ENCODE assay signal across 8 cellular contexts in the genomic region with DNA sequence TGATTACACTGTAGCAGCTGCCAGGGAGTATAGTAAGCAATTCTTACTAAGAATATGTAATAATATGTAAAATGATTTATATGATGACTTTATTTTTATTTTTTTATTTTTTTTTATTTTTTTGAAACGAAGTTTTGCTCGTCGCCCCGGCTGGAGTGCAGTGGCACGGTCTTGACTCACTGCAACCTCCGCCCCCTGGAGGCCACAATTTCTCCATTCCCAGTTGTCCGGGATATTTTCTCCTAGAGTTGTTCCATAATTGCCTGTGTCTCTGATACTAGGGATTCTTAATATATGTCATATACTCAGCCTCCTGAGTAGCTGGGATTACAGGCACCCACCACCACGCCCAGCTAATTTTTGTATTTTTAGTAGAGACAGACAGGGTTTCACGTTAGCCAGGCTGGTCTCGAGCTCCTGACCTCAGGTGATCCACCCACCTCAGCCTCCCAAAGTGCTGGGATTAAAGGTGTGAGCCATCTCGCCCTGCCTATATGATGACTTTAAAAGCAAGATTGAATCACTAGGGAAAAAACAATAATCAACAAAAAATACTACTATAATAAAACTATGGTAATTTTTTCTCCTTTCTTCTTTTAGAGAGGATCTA. TPM values are rescaled to one million over a fixed set of nuclear protein-coding genes. Genes with fewer than 3 reads are reported as not detected.
DNase-seq lines count a peak whose midpoint lies in the region; ATAC-seq, FAIRE-seq and TF ChIP-seq lines count a peak whose summit lies in the region.

No MANE protein-coding gene starts in this region.

- no peak for TF ChIP-seq POLR2A in prostate gland (IDR thresholded peaks at IDR 0.05)

- no peak overlapping the region for H3K27ac ChIP-seq in prostate gland

- in situ Hi-C loops in HAP-1 (cut with MboI; ENCODE audit: low sequenced_read_pairs): no loop called here

- intact Hi-C loops in prostate gland (cut with DNase I): no loop called here

- DNase-seq in Ammon's horn (ENCODE audit: low spot score) (peak; percentile 40), HAP-1 (ENCODE audit: low spot score in 2 of 2) (peak; percentile 42 to 80), globus pallidus (ENCODE audit: low spot score) (peak; percentile 26), prostate gland (ENCODE audit: low spot score) (no peak), NCI-H2029 (lab: John Stamatoyannopoulos, UW) (no peak)

- H3K4me3 ChIP-seq in HAP-1: no peak overlapping the region
- H3K4me3 ChIP-seq in prostate gland: no peak overlapping the region

- H3K27me3 ChIP-seq in HAP-1 (ENCODE audit: low read depth) (peaks cover 16% of the 10 kb centered on the region), prostate gland (replicated peaks; ENCODE audit: insufficient read depth) (no peaks in the 10 kb centered on the region)

- 57% methylated on average over 11 of the region's 11 CpGs for WGBS in prostate gland

- H3K36me3 ChIP-seq in HAP-1 (replicated peaks) (no peaks in the 10 kb centered on the region), prostate gland (no peaks in the 10 kb centered on the region)

- ATAC-seq in GM21723 (IDR thresholded peaks at IDR 0.05; ENCODE audit: unreplicated experiment) (no peak), GM18861 (IDR thresholded peaks at IDR 0.05; ENCODE audit: unreplicated experiment) (no peak)

- H3K9me3 ChIP-seq in HAP-1: no peaks in the 10 kb centered on the region
- no peaks in the 10 kb centered on the region for H3K9me3 ChIP-seq in prostate gland

- H3K4me1 ChIP-seq in HAP-1 (peaks cover 3% of the 10 kb centered on the region; the same call in 1 of the 2 replicates), prostate gland (replicated peaks) (no peaks in the 10 kb centered on the region)

- peak; percentile 86 for FAIRE-seq in TTC549 (lab: Jason Lieb, UNC)

- peak; percentile 10 to 48 (median 38) for TF ChIP-seq CTCF in prostate gland (IDR thresholded peaks at IDR 0.05)

RNA-seq across cellular contexts. Expression of a gene that starts 12.2 kb away (rescaled TPM):
- 10 to 100 TPM; 30.0 to 44.4 TPM for total RNA-seq in prostate gland

Comparison
In these comparisons a context has a peak if more than half of its experiments do, and no peak if none do; other contexts are left out.
1. DNase-seq: peak in Ammon's horn (single experiment), HAP-1 (2 of 2) and globus pallidus (single experiment); none in prostate gland (single experiment) and NCI-H2029 (single experiment).